In genomic region chr19:16585808-16586476, GRCh38 we compare ENCODE assay signal across 8 cellular contexts. TPM values are rescaled to one million over a fixed set of nuclear protein-coding genes. Genes with fewer than 3 reads are reported as not detected.
DNase-seq lines count a peak whose midpoint lies in the region; ATAC-seq and TF ChIP-seq lines count a peak whose summit lies in the region.

No MANE protein-coding gene starts in this region.

- CTCF ChIA-PET in activated B cell treated with CpG ODN at 0.5 μM for 24 hours (lab: Charles Lee) = interaction anchor here (1.3 kb wide), 2 partner anchors 13 to 42 kb away, joined by 3 to 4 read pairs; partner anchors contain the start of gene MED26

- no peak for TF ChIP-seq CTCF in activated B cell treated with CpG ODN at 0.5 μM for 24 hours (IDR thresholded peaks at IDR 0.05)

- H3K36me3 Mint-ChIP-seq in activated B cell treated with CpG ODN at 0.5 μM for 24 hours (ENCODE audit: low read depth) = peaks cover 21% of the 10 kb centered on the region

- ATAC-seq in HG03060 (IDR thresholded peaks at IDR 0.05; ENCODE audit: low read depth, unreplicated experiment) (peak; percentile 34), activated B cell treated with CpG ODN at 0.5 μM for 24 hours (ENCODE audit: low read depth) (peak; percentile 31), left colon (peak; percentile 55)

- peaks cover 95% of the 10 kb centered on the region for H3K4me1 Mint-ChIP-seq in activated B cell treated with CpG ODN at 0.5 μM for 24 hours

- intact Hi-C loops in activated B cell treated with CpG ODN at 0.5 μM for 24 hours (cut with micrococcal nuclease) = loop anchor here (1.0 to 5.0 kb wide), 10 partner anchors 8 to 721 kb away; partner anchors contain the start of genes DDA1, HSH2D, MRPL34 and TPM4
- intact Hi-C loops in left colon (cut with DNase I, micrococcal nuclease) = no loop called here

- peak overlapping the region; percentile 94 for H3K4me3 Mint-ChIP-seq in activated B cell treated with CpG ODN at 0.5 μM for 24 hours

- POLR2A ChIA-PET in activated B cell treated with CpG ODN at 0.5 μM for 24 hours (lab: Charles Lee) = interaction anchor here (0.5 to 11.8 kb wide), 27 partner anchors 8 to 1169 kb away, joined by 3 to 242 read pairs (median 3); partner anchors contain the start of genes CHERP, KLF2, MED26 and MRPL34

- no peaks in the 10 kb centered on the region for H3K27me3 Mint-ChIP-seq in activated B cell treated with CpG ODN at 0.5 μM for 24 hours

- H3K27ac Mint-ChIP-seq in activated B cell treated with CpG ODN at 0.5 μM for 24 hours = peak overlapping the region; percentile 99

- H3K9me3 Mint-ChIP-seq in activated B cell treated with CpG ODN at 0.5 μM for 24 hours = no peaks in the 10 kb centered on the region

- DNase-seq in activated CD8-positive, alpha-beta memory T cell treated with anti-CD3 and anti-CD28 coated beads for 24 hours = peak; percentile 72
- DNase-seq in activated CD8-positive, alpha-beta memory T cell treated with anti-CD3 and anti-CD28 coated beads, Interleukin-2, amount 50 U/mL, for 4 hours = no peak
- DNase-seq in activated B cell treated with CpG ODN at 0.5 μM for 24 hours (peak; percentile 78), left colon (peak; percentile 37 to 58), LoVo (ENCODE audit: low spot score) (no peak), NCI-H2029 treated with DMSO at 0.1 percent for 48 hours (lab: John Stamatoyannopoulos, UW) (no peak), NCI-H446 treated with DMSO at 0.1 percent for 48 hours (lab: John Stamatoyannopoulos, UW) (no peak)

RNA-seq across cellular contexts. Expression of gene SLC35E1, which starts 13.7 kb away (rescaled TPM):
- total RNA-seq in activated B cell treated with CpG ODN at 0.5 μM for 24 hours = 41.6 and 51.7 TPM in 2 replicates
- total RNA-seq in left colon = 10 to 100 TPM; 35.8 to 37.7 TPM

RNA-seq across cellular contexts. Expression of gene MED26, which starts 42.1 kb away (rescaled TPM):
- total RNA-seq in activated B cell treated with CpG ODN at 0.5 μM for 24 hours (32.0 and 36.1 TPM in 2 replicates), left colon (10 to 100 TPM in 1 of 2 donors, 1 to 10 TPM in 1; 9.0 to 10.4 TPM)

RNA-seq across cellular contexts. Expression of gene CHERP, which starts 43.7 kb away (rescaled TPM):
- total RNA-seq in activated B cell treated with CpG ODN at 0.5 μM for 24 hours (70.9 and 89.3 TPM in 2 replicates), left colon (10 to 100 TPM; 32.1 to 41.5 TPM)

Comparison
In these comparisons a context has a peak if more than half of its experiments do, and no peak if none do; other contexts are left out.
1. DNase-seq: peak in activated CD8-positive, alpha-beta memory T cell treated with anti-CD3 and anti-CD28 coated beads for 24 hours (single experiment), activated B cell treated with CpG ODN at 0.5 μM for 24 hours (single experiment) and left colon (2 of 2); none in activated CD8-positive, alpha-beta memory T cell treated with anti-CD3 and anti-CD28 coated beads, Interleukin-2, amount 50 U/mL, for 4 hours (single experiment), LoVo (single experiment), NCI-H2029 treated with DMSO at 0.1 percent for 48 hours (single experiment) and NCI-H446 treated with DMSO at 0.1 percent for 48 hours (single experiment).
2. Peak in every context shown above with its lines, with median percentiles within 50 percentile points of each other: ATAC-seq.